21 cellular contexts compared by ENCODE assay signal in genomic region chr5:72337159-72337558, GRCh38. TPM values are rescaled to one million over a fixed set of nuclear protein-coding genes. Genes with fewer than 3 reads are reported as not detected.
DNase-seq lines count a peak whose midpoint lies in the region; ATAC-seq and TF ChIP-seq lines count a peak whose summit lies in the region.
"Had no signal": no experiment of that assay in that cellular context is flagged by ENCODE, and none has a peak within 500 bp of the region (broad histone marks: within the 10 kb centered on the region; RNA-seq: fewer than 3 reads in every experiment).

No MANE protein-coding gene starts in this region.

- TF ChIP-seq POLR2A in esophagus muscularis mucosa (IDR thresholded peaks at IDR 0.05; ENCODE audit: low read depth) = no peak

- peak overlapping the region; percentile 11 for H3K14ac ChIP-seq in trophoblast cell (ENCODE audit: low read length)

- TF ChIP-seq CTCF in right atrium auricular region (IDR thresholded peaks at IDR 0.05) = no peak
- TF ChIP-seq CTCF in esophagus muscularis mucosa (IDR thresholded peaks at IDR 0.05) = no peak

- H3K36me3 ChIP-seq in right atrium auricular region = no peaks in the 10 kb centered on the region
- H3K36me3 ChIP-seq in esophagus muscularis mucosa = peaks cover 0 to 63% (median 35%) of the 10 kb centered on the region in 4 donors
- no peaks in the 10 kb centered on the region for H3K36me3 ChIP-seq in trophoblast cell (ENCODE audit: control insufficient read depth in 1 of 2, insufficient read depth in 2 of 2, low read length in 2 of 2)

- H3K4me1 ChIP-seq in right atrium auricular region (no peaks in the 10 kb centered on the region), esophagus muscularis mucosa (no peaks in the 10 kb centered on the region), trophoblast cell (ENCODE audit: control insufficient read depth in 1 of 2, insufficient read depth in 2 of 2, low read length in 2 of 2) (peaks cover 5 to 7% of the 10 kb centered on the region in 2 experiments)
- H3K4me1 ChIP-seq: BE2C, SJSA1 had no signal

- 78% methylated on average over 1 of the region's 1 CpG for WGBS in esophagus muscularis mucosa
- WGBS in trophoblast cell (ENCODE audit: extremely low coverage, insufficient coverage, insufficient read length) = no CpG with 5 or more reads among the region's 1 CpG

- H3K9me3 ChIP-seq in right atrium auricular region = no peaks in the 10 kb centered on the region
- no peaks in the 10 kb centered on the region for H3K9me3 ChIP-seq in esophagus muscularis mucosa
- H3K9me3 ChIP-seq in trophoblast cell (ENCODE audit: insufficient read depth, low read depth, low read length) = no peaks in the 10 kb centered on the region
- H3K9me3 ChIP-seq: BE2C, SJSA1 had no signal

- no peak overlapping the region for H4K12ac ChIP-seq in trophoblast cell (ENCODE audit: low read depth, low read length)

- H3K18ac ChIP-seq in trophoblast cell (ENCODE audit: low read length) = no peak overlapping the region

- H2AFZ ChIP-seq in trophoblast cell (ENCODE audit: insufficient read depth, low read length, poor library complexity) = no peak overlapping the region

- H3K23ac ChIP-seq in trophoblast cell (ENCODE audit: low read length) = no peak overlapping the region

- H4K91ac ChIP-seq in trophoblast cell (ENCODE audit: low read depth, low read length) = peak overlapping the region; percentile 75

- peak overlapping the region; percentile 5 for H2BK120ac ChIP-seq in trophoblast cell (ENCODE audit: insufficient read depth, low read length, poor library complexity)

- no peak overlapping the region for H4K8ac ChIP-seq in trophoblast cell (ENCODE audit: low read depth, low read length)

- no peak overlapping the region for H2AK5ac ChIP-seq in trophoblast cell (ENCODE audit: low read length)

- peak; percentile 31 for ATAC-seq in Right ventricle myocardium inferior
- peak; percentile 55 for ATAC-seq in left ventricle myocardium superior
- ATAC-seq: PC-3 had no signal

- H3K27ac ChIP-seq in right atrium auricular region (no peak overlapping the region), esophagus muscularis mucosa (replicated peaks in 1 of 4) (peak overlapping the region in 3 of 4 donors; percentile 21 to 50 (median 24)), trophoblast cell (ENCODE audit: low read depth, low read length) (peak overlapping the region; percentile 46)
- H3K27ac ChIP-seq: 22Rv1, SJSA1 had no signal

- no peak overlapping the region for H3K4ac ChIP-seq in trophoblast cell (ENCODE audit: low read depth, low read length)

- H3K4me3 ChIP-seq in right atrium auricular region (no peak overlapping the region), esophagus muscularis mucosa (no peak overlapping the region), trophoblast cell (ENCODE audit: low read depth, low read length) (no peak overlapping the region)
- H3K4me3 ChIP-seq: SJSA1 had no signal

- H3K4me2 ChIP-seq in trophoblast cell (ENCODE audit: low read length) = no peak overlapping the region

- no peak for TF ChIP-seq EP300 in esophagus muscularis mucosa (IDR thresholded peaks at IDR 0.05)

- H3K27me3 ChIP-seq in right atrium auricular region = no peaks in the 10 kb centered on the region
- H3K27me3 ChIP-seq in esophagus muscularis mucosa = no peaks in the 10 kb centered on the region
- H3K27me3 ChIP-seq in trophoblast cell (ENCODE audit: insufficient read depth, low read length) = no peaks in the 10 kb centered on the region
- H3K27me3 ChIP-seq: BE2C, SJSA1 had no signal

- no peak overlapping the region for H3K9ac ChIP-seq in trophoblast cell (ENCODE audit: low read length)

- H3K79me1 ChIP-seq in trophoblast cell (ENCODE audit: low read length) = peaks cover 8% of the 10 kb centered on the region

- peak overlapping the region; percentile 61 for H2BK5ac ChIP-seq in trophoblast cell (ENCODE audit: low read depth, low read length, poor library complexity)

- no peaks in the 10 kb centered on the region for H3K79me2 ChIP-seq in trophoblast cell (ENCODE audit: control insufficient read depth, insufficient read depth, low read length, poor library complexity)

- DNase-seq in Right ventricle myocardium inferior (ENCODE audit: missing footprints) (no peak), right atrium auricular region (ENCODE audit: low spot score) (no peak), esophagus muscularis mucosa (ENCODE audit: extremely low spot score) (no peak), left ventricle myocardium superior (no peak), trophoblast cell (peak; percentile 1 to 77), NAMALWA (ENCODE audit: low spot score) (no peak), middle frontal gyrus (ENCODE audit: extremely low spot score, low spot score) (no peak)
- DNase-seq in stimulated activated naive CD4-positive, alpha-beta T cell (lab: John Stamatoyannopoulos, UW) = no peak
- DNase-seq: ACHN; BE2C; CD4-positive, CD25-positive, alpha-beta regulatory T cell; H9; KBM-7; MV-4-11; NCI-H2029; NCI-H446 treated with DMSO at 0.1 percent for 48 hours; NCI-H526; NK-92 treated with Interleukin-12 subunit alpha and Interleukin-12 subunit beta, amount 100 ng/mL, for 24 hours; PC-3 had no signal

- peak overlapping the region; percentile 77 for H2BK12ac ChIP-seq in trophoblast cell (ENCODE audit: low read length)

- intact Hi-C loops in Right ventricle myocardium inferior (cut with DNase I) (no loop called here), esophagus muscularis mucosa (cut with DNase I) (no loop called here), left ventricle myocardium superior (cut with micrococcal nuclease) (no loop called here)

RNA-seq across cellular contexts. Expression of gene PTCD2, which starts 17.0 kb away (rescaled TPM):
- total RNA-seq in Right ventricle myocardium inferior (15.5 TPM), right atrium auricular region (1 to 10 TPM; 5.1 to 9.2 TPM), esophagus muscularis mucosa (1 to 10 TPM; 3.5 to 7.1 (median 5.8) TPM), left ventricle myocardium superior (17.7 TPM)
- 5.7 and 6.1 TPM in 2 replicates for polyA plus RNA-seq in trophoblast cell (2013)

RNA-seq across cellular contexts. Expression of gene MRPS27, which starts 17.1 kb away (rescaled TPM):
- total RNA-seq in Right ventricle myocardium inferior (65.5 TPM), right atrium auricular region (10 to 100 TPM; 40.1 to 59.0 TPM), esophagus muscularis mucosa (10 to 100 TPM; 38.6 to 53.5 (median 45.7) TPM), left ventricle myocardium superior (80.1 TPM)
- 43.2 and 43.5 TPM in 2 replicates for polyA plus RNA-seq in trophoblast cell (2013)

Comparison
In these comparisons a context has a peak if more than half of its experiments do, and no peak if none do; other contexts are left out.
1. DNase-seq: peak in trophoblast cell (2 of 2); none in Right ventricle myocardium inferior (single experiment), right atrium auricular region (single experiment), esophagus muscularis mucosa (single experiment), left ventricle myocardium superior (single experiment), NAMALWA (single experiment), middle frontal gyrus (single experiment) and stimulated activated naive CD4-positive, alpha-beta T cell (0 of 6).
2. H3K27ac ChIP-seq: peak in esophagus muscularis mucosa (3 of 4) and trophoblast cell (single experiment); none in right atrium auricular region (0 of 2).